In the genomic region with DNA sequence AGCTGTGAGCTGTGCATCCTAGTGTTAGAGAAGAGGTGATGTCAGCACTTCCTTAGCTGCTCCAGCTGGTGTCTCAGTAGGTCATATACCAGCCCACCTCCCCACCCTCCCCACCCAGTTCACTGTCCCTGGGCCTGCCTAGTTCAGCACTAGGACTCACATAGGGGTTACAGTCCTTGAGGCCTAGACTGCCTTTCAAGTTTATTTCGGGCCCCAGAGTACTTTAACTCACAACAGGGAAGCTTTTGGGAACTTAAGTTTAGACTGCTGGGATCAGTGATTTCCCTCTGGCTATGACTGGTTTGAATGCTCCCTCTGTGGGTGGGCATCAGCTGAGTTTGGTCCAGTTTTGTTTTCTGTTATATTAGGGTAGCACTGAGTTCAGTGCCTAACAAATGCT, we compare ENCODE assay signal across 2 cellular contexts.
TF ChIP-seq lines count a peak whose summit lies in the region.

No MANE protein-coding gene starts in this region.

TF ChIP-seq in GM23338, 12 proteins besides CTCF, POLR2A, EP300 and RAD21 (continued from another document):
- TF ChIP-seq, protein P1, sequence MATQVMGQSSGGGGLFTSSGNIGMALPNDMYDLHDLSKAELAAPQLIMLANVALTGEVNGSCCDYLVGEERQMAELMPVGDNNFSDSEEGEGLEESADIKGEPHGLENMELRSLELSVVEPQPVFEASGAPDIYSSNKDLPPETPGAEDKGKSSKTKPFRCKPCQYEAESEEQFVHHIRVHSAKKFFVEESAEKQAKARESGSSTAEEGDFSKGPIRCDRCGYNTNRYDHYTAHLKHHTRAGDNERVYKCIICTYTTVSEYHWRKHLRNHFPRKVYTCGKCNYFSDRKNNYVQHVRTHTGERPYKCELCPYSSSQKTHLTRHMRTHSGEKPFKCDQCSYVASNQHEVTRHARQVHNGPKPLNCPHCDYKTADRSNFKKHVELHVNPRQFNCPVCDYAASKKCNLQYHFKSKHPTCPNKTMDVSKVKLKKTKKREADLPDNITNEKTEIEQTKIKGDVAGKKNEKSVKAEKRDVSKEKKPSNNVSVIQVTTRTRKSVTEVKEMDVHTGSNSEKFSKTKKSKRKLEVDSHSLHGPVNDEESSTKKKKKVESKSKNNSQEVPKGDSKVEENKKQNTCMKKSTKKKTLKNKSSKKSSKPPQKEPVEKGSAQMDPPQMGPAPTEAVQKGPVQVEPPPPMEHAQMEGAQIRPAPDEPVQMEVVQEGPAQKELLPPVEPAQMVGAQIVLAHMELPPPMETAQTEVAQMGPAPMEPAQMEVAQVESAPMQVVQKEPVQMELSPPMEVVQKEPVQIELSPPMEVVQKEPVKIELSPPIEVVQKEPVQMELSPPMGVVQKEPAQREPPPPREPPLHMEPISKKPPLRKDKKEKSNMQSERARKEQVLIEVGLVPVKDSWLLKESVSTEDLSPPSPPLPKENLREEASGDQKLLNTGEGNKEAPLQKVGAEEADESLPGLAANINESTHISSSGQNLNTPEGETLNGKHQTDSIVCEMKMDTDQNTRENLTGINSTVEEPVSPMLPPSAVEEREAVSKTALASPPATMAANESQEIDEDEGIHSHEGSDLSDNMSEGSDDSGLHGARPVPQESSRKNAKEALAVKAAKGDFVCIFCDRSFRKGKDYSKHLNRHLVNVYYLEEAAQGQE (IDR thresholded peaks at IDR 0.05; ENCODE audit: unreplicated experiment), result no peak
- TF ChIP-seq, protein P2, sequence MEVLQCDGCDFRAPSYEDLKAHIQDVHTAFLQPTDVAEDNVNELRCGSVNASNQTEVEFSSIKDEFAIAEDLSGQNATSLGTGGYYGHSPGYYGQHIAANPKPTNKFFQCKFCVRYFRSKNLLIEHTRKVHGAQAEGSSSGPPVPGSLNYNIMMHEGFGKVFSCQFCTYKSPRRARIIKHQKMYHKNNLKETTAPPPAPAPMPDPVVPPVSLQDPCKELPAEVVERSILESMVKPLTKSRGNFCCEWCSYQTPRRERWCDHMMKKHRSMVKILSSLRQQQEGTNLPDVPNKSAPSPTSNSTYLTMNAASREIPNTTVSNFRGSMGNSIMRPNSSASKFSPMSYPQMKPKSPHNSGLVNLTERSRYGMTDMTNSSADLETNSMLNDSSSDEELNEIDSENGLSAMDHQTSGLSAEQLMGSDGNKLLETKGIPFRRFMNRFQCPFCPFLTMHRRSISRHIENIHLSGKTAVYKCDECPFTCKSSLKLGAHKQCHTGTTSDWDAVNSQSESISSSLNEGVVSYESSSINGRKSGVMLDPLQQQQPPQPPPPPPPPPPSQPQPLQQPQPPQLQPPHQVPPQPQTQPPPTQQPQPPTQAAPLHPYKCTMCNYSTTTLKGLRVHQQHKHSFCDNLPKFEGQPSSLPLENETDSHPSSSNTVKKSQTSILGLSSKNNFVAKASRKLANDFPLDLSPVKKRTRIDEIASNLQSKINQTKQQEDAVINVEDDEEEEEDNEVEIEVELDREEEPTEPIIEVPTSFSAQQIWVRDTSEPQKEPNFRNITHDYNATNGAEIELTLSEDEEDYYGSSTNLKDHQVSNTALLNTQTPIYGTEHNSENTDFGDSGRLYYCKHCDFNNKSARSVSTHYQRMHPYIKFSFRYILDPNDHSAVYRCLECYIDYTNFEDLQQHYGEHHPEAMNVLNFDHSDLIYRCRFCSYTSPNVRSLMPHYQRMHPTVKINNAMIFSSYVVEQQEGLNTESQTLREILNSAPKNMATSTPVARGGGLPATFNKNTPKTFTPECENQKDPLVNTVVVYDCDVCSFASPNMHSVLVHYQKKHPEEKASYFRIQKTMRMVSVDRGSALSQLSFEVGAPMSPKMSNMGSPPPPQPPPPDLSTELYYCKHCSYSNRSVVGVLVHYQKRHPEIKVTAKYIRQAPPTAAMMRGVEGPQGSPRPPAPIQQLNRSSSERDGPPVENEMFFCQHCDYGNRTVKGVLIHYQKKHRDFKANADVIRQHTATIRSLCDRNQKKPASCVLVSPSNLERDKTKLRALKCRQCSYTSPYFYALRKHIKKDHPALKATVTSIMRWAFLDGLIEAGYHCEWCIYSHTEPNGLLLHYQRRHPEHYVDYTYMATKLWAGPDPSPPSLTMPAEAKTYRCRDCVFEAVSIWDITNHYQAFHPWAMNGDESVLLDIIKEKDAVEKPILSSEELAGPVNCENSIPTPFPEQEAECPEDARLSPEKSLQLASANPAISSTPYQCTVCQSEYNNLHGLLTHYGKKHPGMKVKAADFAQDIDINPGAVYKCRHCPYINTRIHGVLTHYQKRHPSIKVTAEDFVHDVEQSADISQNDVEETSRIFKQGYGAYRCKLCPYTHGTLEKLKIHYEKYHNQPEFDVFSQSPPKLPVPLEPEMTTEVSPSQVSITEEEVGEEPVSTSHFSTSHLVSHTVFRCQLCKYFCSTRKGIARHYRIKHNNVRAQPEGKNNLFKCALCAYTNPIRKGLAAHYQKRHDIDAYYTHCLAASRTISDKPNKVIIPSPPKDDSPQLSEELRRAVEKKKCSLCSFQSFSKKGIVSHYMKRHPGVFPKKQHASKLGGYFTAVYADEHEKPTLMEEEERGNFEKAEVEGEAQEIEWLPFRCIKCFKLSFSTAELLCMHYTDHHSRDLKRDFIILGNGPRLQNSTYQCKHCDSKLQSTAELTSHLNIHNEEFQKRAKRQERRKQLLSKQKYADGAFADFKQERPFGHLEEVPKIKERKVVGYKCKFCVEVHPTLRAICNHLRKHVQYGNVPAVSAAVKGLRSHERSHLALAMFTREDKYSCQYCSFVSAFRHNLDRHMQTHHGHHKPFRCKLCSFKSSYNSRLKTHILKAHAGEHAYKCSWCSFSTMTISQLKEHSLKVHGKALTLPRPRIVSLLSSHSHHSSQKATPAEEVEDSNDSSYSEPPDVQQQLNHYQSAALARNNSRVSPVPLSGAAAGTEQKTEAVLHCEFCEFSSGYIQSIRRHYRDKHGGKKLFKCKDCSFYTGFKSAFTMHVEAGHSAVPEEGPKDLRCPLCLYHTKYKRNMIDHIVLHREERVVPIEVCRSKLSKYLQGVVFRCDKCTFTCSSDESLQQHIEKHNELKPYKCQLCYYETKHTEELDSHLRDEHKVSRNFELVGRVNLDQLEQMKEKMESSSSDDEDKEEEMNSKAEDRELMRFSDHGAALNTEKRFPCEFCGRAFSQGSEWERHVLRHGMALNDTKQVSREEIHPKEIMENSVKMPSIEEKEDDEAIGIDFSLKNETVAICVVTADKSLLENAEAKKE (CRISPR knock-in tag; IDR thresholded peaks at IDR 0.05), result no peak
- no peak for TF ChIP-seq NANOG (IDR thresholded peaks at IDR 0.05; ENCODE audit: borderline replicate concordance)
- no peak for TF ChIP-seq ZNF331 (CRISPR knock-in tag; IDR thresholded peaks at IDR 0.05; ENCODE audit: low read depth)

TF ChIP-seq in WTC11, 78 proteins besides CTCF, POLR2A, EP300 and RAD21 (continued from another document):
- TF ChIP-seq, protein P3, sequence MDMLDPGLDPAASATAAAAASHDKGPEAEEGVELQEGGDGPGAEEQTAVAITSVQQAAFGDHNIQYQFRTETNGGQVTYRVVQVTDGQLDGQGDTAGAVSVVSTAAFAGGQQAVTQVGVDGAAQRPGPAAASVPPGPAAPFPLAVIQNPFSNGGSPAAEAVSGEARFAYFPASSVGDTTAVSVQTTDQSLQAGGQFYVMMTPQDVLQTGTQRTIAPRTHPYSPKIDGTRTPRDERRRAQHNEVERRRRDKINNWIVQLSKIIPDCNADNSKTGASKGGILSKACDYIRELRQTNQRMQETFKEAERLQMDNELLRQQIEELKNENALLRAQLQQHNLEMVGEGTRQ (CRISPR knock-in tag; IDR thresholded peaks at IDR 0.05), result no peak
- no peak for TF ChIP-seq ESRRA (CRISPR knock-in tag; IDR thresholded peaks at IDR 0.05; ENCODE audit: borderline replicate concordance)
- no peak for TF ChIP-seq NR1H2 (CRISPR knock-in tag; IDR thresholded peaks at IDR 0.05)
- TF ChIP-seq ZNF138 (CRISPR knock-in tag; conservative IDR thresholded peaks at IDR 0.05), result no peak
